In genomic region chr21:46372014-46372485, GRCh38 we compare ENCODE assay signal across 18 cellular contexts. TPM values are rescaled to one million over a fixed set of nuclear protein-coding genes. Genes with fewer than 3 reads are reported as not detected.
DNase-seq lines count a peak whose midpoint lies in the region; ATAC-seq, FAIRE-seq and TF ChIP-seq lines count a peak whose summit lies in the region.
"Had no signal": no experiment of that assay in that cellular context is flagged by ENCODE, and none has a peak within 500 bp of the region (broad histone marks: within the 10 kb centered on the region; RNA-seq: fewer than 3 reads in every experiment).

No MANE protein-coding gene starts in this region.

- H3K4me1 ChIP-seq in K562 (replicated peaks in 1 of 2; ENCODE audit: control insufficient read depth in 2 of 2, insufficient read depth in 2 of 2, low read length in 2 of 2), result peaks cover 0 to 14% of the 10 kb centered on the region in 2 experiments; a peak in 1 of 5 replicates
- peaks cover 31 to 72% (median 53%) of the 10 kb centered on the region in 3 donors for H3K4me1 ChIP-seq in skeletal muscle tissue (ENCODE audit: control insufficient read depth in 3 of 3, insufficient read depth in 3 of 3, low read length in 3 of 3)

- H3K9me1 ChIP-seq in K562 (ENCODE audit: control insufficient read depth, insufficient read depth, low read length), result no peaks in the 10 kb centered on the region

- no peak overlapping the region for H3K9ac ChIP-seq in K562 (ENCODE audit: insufficient read depth in 1 of 2, low read depth in 2 of 2, low read length in 2 of 2)
- no peak overlapping the region for H3K9ac ChIP-seq in skeletal muscle tissue (ENCODE audit: low read depth in 1 of 3, low read length in 3 of 3)
- H3K9ac ChIP-seq: BLaER1 had no signal

- no peak for DNase-seq in activated naive CD4-positive, alpha-beta T cell treated with anti-CD3 and anti-CD28 coated beads, Interleukin-2, amount 10 ng/mL, durations not matched to agents 7 days and 5 days
- DNase-seq in activated naive CD4-positive, alpha-beta T cell treated with anti-CD3 and anti-CD28 coated beads for 36 hours, result no peak
- DNase-seq in K562 (ENCODE audit: extremely low read depth in 1 of 4, low spot score in 3 of 4), result no peak
- DNase-seq in memory B cell (ENCODE audit: low spot score in 2 of 2), result no peak
- no peak for DNase-seq in frontal cortex (ENCODE audit: low spot score in 2 of 2)
- DNase-seq in UCSD-AML1 (lab: John Stamatoyannopoulos, UW; ENCODE audit: unreplicated experiment), result no peak
- DNase-seq: 8988T; CD8-positive, alpha-beta memory T cell; DMS53; NCI-H1105; NCI-H2081 treated with DMSO at 0.1 percent for 48 hours; NCI-H446 treated with DMSO at 0.1 percent for 48 hours; Peyer's patch had no signal

- no peak for TF ChIP-seq CTCF in K562 (IDR thresholded peaks at IDR 0.05 in 2 of 3, conservative IDR thresholded peaks at IDR 0.05 in 1 of 3; ENCODE audit: insufficient read depth in 2 of 3, low read depth in 1 of 3, low read length in 3 of 3)

- intact Hi-C loops in activated naive CD4-positive, alpha-beta T cell treated with anti-CD3 and anti-CD28 coated beads for 36 hours (cut with micrococcal nuclease), result no loop called here
- intact Hi-C loops in K562 (cut with micrococcal nuclease), result no loop called here

- BruUV-seq in K562 (replicated peaks; lab: Mats Ljungman, UMichigan), result no TSS peak

- H3K27ac Mint-ChIP-seq in activated naive CD4-positive, alpha-beta T cell treated with anti-CD3 and anti-CD28 coated beads, Interleukin-2, amount 10 ng/mL, durations not matched to agents 7 days and 5 days, result peak overlapping the region; percentile 70
- no peak overlapping the region for H3K27ac Mint-ChIP-seq in activated naive CD4-positive, alpha-beta T cell treated with anti-CD3 and anti-CD28 coated beads for 36 hours
- H3K27ac Mint-ChIP-seq in memory B cell, result peak overlapping the region; percentile 29

- H3K4me3 ChIP-seq in K562, result no peak overlapping the region
- H3K4me3 ChIP-seq in skeletal muscle tissue (ENCODE audit: low read length in 3 of 3), result peak overlapping the region in 2 of 3 donors; percentile 2 to 37
- H3K4me3 ChIP-seq: BLaER1, Peyer's patch, SK-N-MC had no signal

- no peaks in the 10 kb centered on the region for H3K27me3 Mint-ChIP-seq in activated naive CD4-positive, alpha-beta T cell treated with anti-CD3 and anti-CD28 coated beads, Interleukin-2, amount 10 ng/mL, durations not matched to agents 7 days and 5 days
- no peaks in the 10 kb centered on the region for H3K27me3 Mint-ChIP-seq in activated naive CD4-positive, alpha-beta T cell treated with anti-CD3 and anti-CD28 coated beads for 36 hours (ENCODE audit: low read depth)
- H3K27me3 Mint-ChIP-seq in memory B cell, result no peaks in the 10 kb centered on the region
- H3K27me3 Mint-ChIP-seq: CD8-positive, alpha-beta memory T cell had no signal

- TF ChIP-seq EP300 in K562 (IDR thresholded peaks at IDR 0.05; ENCODE audit: low read length), result no peak

- WGBS in K562 (ENCODE audit: insufficient coverage, low coverage, missing lambda C conversion rate), result 96% methylated on average over 7 of the region's 7 CpGs

- H3K36me3 ChIP-seq in K562 (ENCODE audit: control insufficient read depth, insufficient read depth, low read length), result peaks cover 54% of the 10 kb centered on the region; the same call in 2 of the 3 replicates
- peaks cover 20 to 30% (median 26%) of the 10 kb centered on the region in 3 donors for H3K36me3 ChIP-seq in skeletal muscle tissue (ENCODE audit: control insufficient read depth in 3 of 3, insufficient read depth in 3 of 3, low read length in 3 of 3)

- peaks cover 44% of the 10 kb centered on the region for H3K79me2 ChIP-seq in K562 (ENCODE audit: control insufficient read depth, insufficient read depth, low read length)

- in situ Hi-C loops in K562 (cut with MboI), result no loop called here

- no peak overlapping the region for H3K4me3 Mint-ChIP-seq in activated naive CD4-positive, alpha-beta T cell treated with anti-CD3 and anti-CD28 coated beads, Interleukin-2, amount 10 ng/mL, durations not matched to agents 7 days and 5 days
- H3K4me3 Mint-ChIP-seq in activated naive CD4-positive, alpha-beta T cell treated with anti-CD3 and anti-CD28 coated beads for 36 hours, result no peak overlapping the region
- H3K4me3 Mint-ChIP-seq in memory B cell, result no peak overlapping the region
- H3K4me3 Mint-ChIP-seq: CD8-positive, alpha-beta memory T cell had no signal

- no peak overlapping the region for H3K4me2 ChIP-seq in K562 (ENCODE audit: insufficient read depth, low read length)
- H3K4me2 ChIP-seq: BLaER1 had no signal

- H3K27me3 ChIP-seq in K562 (ENCODE audit: control insufficient read depth in 2 of 2, insufficient read depth in 2 of 2, low read length in 2 of 2) (no peaks in the 10 kb centered on the region; a peak in 2 of 5 replicates), skeletal muscle tissue (ENCODE audit: control insufficient read depth in 3 of 3, insufficient read depth in 3 of 3, low read length in 3 of 3) (no peaks in the 10 kb centered on the region)
- H3K27me3 ChIP-seq: BLaER1, Peyer's patch had no signal

- H3K9me3 Mint-ChIP-seq in activated naive CD4-positive, alpha-beta T cell treated with anti-CD3 and anti-CD28 coated beads, Interleukin-2, amount 10 ng/mL, durations not matched to agents 7 days and 5 days, result peaks cover 5% of the 10 kb centered on the region
- no peaks in the 10 kb centered on the region for H3K9me3 Mint-ChIP-seq in activated naive CD4-positive, alpha-beta T cell treated with anti-CD3 and anti-CD28 coated beads for 36 hours
- no peaks in the 10 kb centered on the region for H3K9me3 Mint-ChIP-seq in memory B cell
- H3K9me3 Mint-ChIP-seq: CD8-positive, alpha-beta memory T cell had no signal

- peaks cover 5% of the 10 kb centered on the region; the same call in 1 of the 2 replicates for H4K20me1 ChIP-seq in K562 (replicated peaks; ENCODE audit: control insufficient read depth, insufficient read depth, low read length)

- peaks cover 31% of the 10 kb centered on the region for H3K36me3 Mint-ChIP-seq in activated naive CD4-positive, alpha-beta T cell treated with anti-CD3 and anti-CD28 coated beads, Interleukin-2, amount 10 ng/mL, durations not matched to agents 7 days and 5 days
- H3K36me3 Mint-ChIP-seq in activated naive CD4-positive, alpha-beta T cell treated with anti-CD3 and anti-CD28 coated beads for 36 hours (ENCODE audit: low read depth), result peaks cover 10% of the 10 kb centered on the region
- peaks cover 4% of the 10 kb centered on the region for H3K36me3 Mint-ChIP-seq in memory B cell

- POLR2A ChIA-PET in K562 (lab: Yijun Ruan, JAX), result no interaction called here

- H3K27ac ChIP-seq in K562 (ENCODE audit: extremely low read depth, low read depth, low read length), result no peak overlapping the region
- H3K27ac ChIP-seq in skeletal muscle tissue (ENCODE audit: low read depth, low read length), result no peak overlapping the region
- H3K27ac ChIP-seq: BLaER1, Peyer's patch, SK-N-MC had no signal

- no peak for TF ChIP-seq POLR2A in K562 (conservative IDR thresholded peaks at IDR 0.05)

- H3K9me3 ChIP-seq in K562 (replicated peaks; ENCODE audit: control insufficient read depth, insufficient read depth, low read depth, low read length), result no peaks in the 10 kb centered on the region
- H3K9me3 ChIP-seq in skeletal muscle tissue (ENCODE audit: control insufficient read depth in 3 of 3, low read length in 3 of 3), result no peaks in the 10 kb centered on the region
- H3K9me3 ChIP-seq: BLaER1, Peyer's patch had no signal

- CTCF ChIA-PET in activated naive CD4-positive, alpha-beta T cell treated with anti-CD3 and anti-CD28 coated beads, Interleukin-2, amount 10 ng/mL, durations not matched to agents 7 days and 5 days (lab: Charles Lee), result no interaction called here
- CTCF ChIA-PET in activated naive CD4-positive, alpha-beta T cell treated with anti-CD3 and anti-CD28 coated beads for 36 hours (lab: Charles Lee), result no interaction called here
- CTCF ChIA-PET in K562 (lab: Yijun Ruan, JAX; ENCODE audit: low intra/inter-chr PET ratio), result no interaction called here

- TF ChIP-seq RAD21 in K562 (CRISPR knock-in tag; conservative IDR thresholded peaks at IDR 0.05 in 1 of 2, IDR thresholded peaks at IDR 0.05 in 1 of 2), result no peak

- ATAC-seq in K562, result no peak
- ATAC-seq in memory B cell (ENCODE audit: low read depth), result no peak
- ATAC-seq in HG02870 (IDR thresholded peaks at IDR 0.05; ENCODE audit: unreplicated experiment), result no peak

- H3K4me1 Mint-ChIP-seq in activated naive CD4-positive, alpha-beta T cell treated with anti-CD3 and anti-CD28 coated beads, Interleukin-2, amount 10 ng/mL, durations not matched to agents 7 days and 5 days, result peaks cover 29% of the 10 kb centered on the region
- H3K4me1 Mint-ChIP-seq in activated naive CD4-positive, alpha-beta T cell treated with anti-CD3 and anti-CD28 coated beads for 36 hours (ENCODE audit: low read depth), result peaks cover 18% of the 10 kb centered on the region
- H3K4me1 Mint-ChIP-seq in memory B cell, result peaks cover 17% of the 10 kb centered on the region

- no peak overlapping the region for H2AFZ ChIP-seq in K562 (ENCODE audit: low read depth, low read length)

- FAIRE-seq in K562 (lab: Jason Lieb, UNC), result no peak
- no peak for FAIRE-seq in frontal cortex (lab: Jason Lieb, UNC)
- FAIRE-seq: H54 had no signal

RNA-seq across cellular contexts. Expression of gene PCNT, which starts 48.1 kb away (rescaled TPM):
- total RNA-seq in activated naive CD4-positive, alpha-beta T cell treated with anti-CD3 and anti-CD28 coated beads for 36 hours, result 10 to 100 TPM; 42.1 to 42.7 TPM
- total RNA-seq in K562 (2011; cell fraction: chromatin; rRNA removed; ENCODE audit: low replicate concordance), result 228 and 231 TPM in 2 replicates
- total RNA-seq in K562 (2011; cell fraction: nucleolus; rRNA removed), result 111 and 116 TPM in 2 replicates
- 105 and 117 TPM in 2 replicates for total RNA-seq in K562 (2011; cell fraction: nucleoplasm; rRNA removed)
- total RNA-seq in K562 (2014; rRNA removed) (31.3 and 36.8 TPM in 2 replicates), K562 (2014; rRNA removed; fragmentation: Illumina TruSeq; extraction: Trizol) (32.5 and 33.8 TPM in 2 replicates), K562 (2015; rRNA removed; fragmentation: Illumina TruSeq; extraction: Trizol) (29.7 and 30.9 TPM in 2 replicates), K562 (2021) (43.7 and 53.5 TPM in 2 replicates), skeletal muscle tissue (42.8 TPM), frontal cortex (15.5 TPM)
- polyA plus RNA-seq in K562 (2011; rRNA removed) (23.9 and 27.8 TPM in 2 replicates), K562 (2014; fragmentation: Illumina TruSeq; extraction: Trizol) (32.1 and 34.5 TPM in 2 replicates), K562 (2014; fragmentation: Nextera tagmentation; extraction: Ambion mirVana) (10 to 100 TPM in 1 of 2 experiments, 1 to 10 TPM in 1; 9.1 to 16.4 TPM), K562 (2014; rRNA removed) (35.9 and 41.2 TPM in 2 replicates)
- 12.2 and 15.3 TPM in 2 replicates for polyA plus RNA-seq in K562 (2011; cell fraction: cytosol; rRNA removed)
- 138 and 140 TPM in 2 replicates for polyA plus RNA-seq in K562 (2011; cell fraction: nucleus; rRNA removed)
- 30.2 and 40.7 TPM in 2 replicates for polyA plus RNA-seq in K562 (2012)
- polyA minus RNA-seq in K562 (2011; rRNA and poly(A)+ RNA removed), result 81.0 and 84.8 TPM in 2 replicates
- polyA minus RNA-seq in K562 (2011; cell fraction: cytosol; rRNA and poly(A)+ RNA removed), result 18.4 and 26.1 TPM in 2 replicates
- 52.5 and 71.8 TPM in 2 replicates for polyA minus RNA-seq in K562 (2011; cell fraction: nucleus; rRNA and poly(A)+ RNA removed)

RNA-seq across cellular contexts. Expression of gene C21orf58, which starts 48.4 kb away (rescaled TPM):
- 10 to 100 TPM; 23.9 to 24.2 TPM for total RNA-seq in activated naive CD4-positive, alpha-beta T cell treated with anti-CD3 and anti-CD28 coated beads for 36 hours
- 76.9 and 158 TPM in 2 replicates for total RNA-seq in K562 (2011; cell fraction: chromatin; rRNA removed; ENCODE audit: low replicate concordance)
- 122 and 125 TPM in 2 replicates for total RNA-seq in K562 (2011; cell fraction: nucleolus; rRNA removed)
- total RNA-seq in K562 (2011; cell fraction: nucleoplasm; rRNA removed), result 94.2 and 95.7 TPM in 2 replicates
- total RNA-seq in K562 (2014; rRNA removed) (20.1 and 22.4 TPM in 2 replicates), K562 (2014; rRNA removed; fragmentation: Illumina TruSeq; extraction: Trizol) (4.5 and 6.0 TPM in 2 replicates), K562 (2015; rRNA removed; fragmentation: Illumina TruSeq; extraction: Trizol) (13.5 and 14.2 TPM in 2 replicates), K562 (2021) (29.1 and 30.5 TPM in 2 replicates), skeletal muscle tissue (3.1 TPM), frontal cortex (3.7 TPM)
- polyA plus RNA-seq in K562 (2011; rRNA removed) (12.4 and 16.7 TPM in 2 replicates), K562 (2014; fragmentation: Illumina TruSeq; extraction: Trizol) (10.6 and 16.1 TPM in 2 replicates), K562 (2014; fragmentation: Nextera tagmentation; extraction: Ambion mirVana) (1 to 10 TPM; 1.2 to 1.9 TPM), K562 (2014; rRNA removed) (27.9 and 30.0 TPM in 2 replicates)
- 13.8 and 15.9 TPM in 2 replicates for polyA plus RNA-seq in K562 (2011; cell fraction: cytosol; rRNA removed)
- polyA plus RNA-seq in K562 (2011; cell fraction: nucleus; rRNA removed), result 66.8 and 97.1 TPM in 2 replicates
- polyA plus RNA-seq in K562 (2012), result 14.5 and 40.1 TPM in 2 replicates
- polyA minus RNA-seq in K562 (2011; rRNA and poly(A)+ RNA removed), result 11.0 and 11.9 TPM in 2 replicates
- 9.0 and 10.6 TPM in 2 replicates for polyA minus RNA-seq in K562 (2011; cell fraction: cytosol; rRNA and poly(A)+ RNA removed)
- 48.5 and 60.9 TPM in 2 replicates for polyA minus RNA-seq in K562 (2011; cell fraction: nucleus; rRNA and poly(A)+ RNA removed)
